8 cellular contexts compared by ENCODE assay signal in the genomic region with DNA sequence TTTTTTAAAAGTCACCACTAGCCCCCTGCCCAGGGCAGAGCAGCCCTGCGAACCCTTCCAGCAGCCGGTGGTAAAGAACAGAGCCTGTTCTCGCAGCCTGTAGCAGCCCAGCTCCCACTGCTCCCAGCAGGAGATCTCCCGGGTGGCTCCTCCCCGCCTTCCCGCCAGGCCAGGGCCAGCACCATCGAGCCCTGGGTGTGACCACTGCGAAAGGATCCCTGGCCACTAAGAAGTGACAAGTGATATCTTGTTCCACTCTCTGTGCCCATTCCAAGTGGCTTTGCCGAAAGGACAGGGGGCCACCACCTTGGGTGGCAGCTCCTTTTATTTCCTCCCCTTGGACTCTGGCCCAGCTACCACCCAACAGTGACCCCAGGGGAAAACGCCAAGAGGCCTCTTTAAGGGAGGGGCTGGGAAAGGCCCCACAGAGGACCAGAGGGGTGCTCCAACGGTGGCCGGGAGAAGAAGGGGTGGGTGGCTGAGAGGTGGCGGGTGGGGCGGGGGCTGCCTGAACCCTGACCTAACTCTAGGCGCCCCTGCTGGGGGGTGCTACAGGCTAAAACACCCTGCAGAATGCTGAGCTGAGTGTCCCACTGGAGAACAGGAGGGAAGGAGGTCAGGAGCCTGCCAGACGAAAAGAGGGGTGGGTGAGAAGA. TPM values are rescaled to one million over a fixed set of nuclear protein-coding genes. Genes with fewer than 3 reads are reported as not detected.
DNase-seq lines count a peak whose midpoint lies in the region; ATAC-seq and TF ChIP-seq lines count a peak whose summit lies in the region.

No MANE protein-coding gene starts in this region.

- H3K4me3 Mint-ChIP-seq in dendritic cell treated with granulocyte-macrophage colony-stimulating factor and Interleukin-4, amounts not matched to agents 40 ng/mL and 50 ng/mL, for 4 days, result peak overlapping the region; percentile 86

- no peaks in the 10 kb centered on the region for H3K9me3 Mint-ChIP-seq in dendritic cell treated with granulocyte-macrophage colony-stimulating factor and Interleukin-4, amounts not matched to agents 40 ng/mL and 50 ng/mL, for 4 days

- H3K9me3 ChIP-seq in MG63, result no peaks in the 10 kb centered on the region
- no peaks in the 10 kb centered on the region for H3K9me3 ChIP-seq in mucosa of descending colon

- peaks cover 59% of the 10 kb centered on the region for H3K4me1 Mint-ChIP-seq in dendritic cell treated with granulocyte-macrophage colony-stimulating factor and Interleukin-4, amounts not matched to agents 40 ng/mL and 50 ng/mL, for 4 days (ENCODE audit: low read depth)

- no peak for DNase-seq in AG04449 (ENCODE audit: low read depth, low spot score)
- DNase-seq in MG63, result peak; percentile 76
- peak; percentile 53 to 63 (median 61) for DNase-seq in mucosa of descending colon
- DNase-seq in stimulated activated CD4-positive, alpha-beta T cell treated with anti-CD3 and anti-CD28 coated beads, Interleukin-4, amount 100 ng/mL, for 4 hours, result no peak
- no peak for DNase-seq in NCI-H2081 treated with DMSO at 0.1 percent for 48 hours (lab: John Stamatoyannopoulos, UW)

- CTCF ChIA-PET in AG04449 (lab: Yijun Ruan, JAX), result interaction anchor here (0.8 to 4.3 kb wide), 6 partner anchors 24 to 190 kb away, joined by 3 to 30 read pairs (median 4); no protein-coding TSS in a partner anchor

- intact Hi-C loops in dendritic cell treated with granulocyte-macrophage colony-stimulating factor and Interleukin-4, amounts not matched to agents 40 ng/mL and 50 ng/mL, for 4 days (cut with micrococcal nuclease), result loop anchor here (5.0 kb wide), 1 partner anchor 46 kb away; no protein-coding TSS in a partner anchor
- intact Hi-C loops in mucosa of descending colon (cut with DNase I, micrococcal nuclease), result loop anchor here in 1 of 2 donors (5.0 kb wide), 1 partner anchor 41 kb away; no protein-coding TSS in a partner anchor

- H3K4me1 ChIP-seq in mucosa of descending colon (ENCODE audit: low read depth), result peaks cover 19% of the 10 kb centered on the region

- TF ChIP-seq CTCF in AG04449 (IDR thresholded peaks at IDR 0.05; ENCODE audit: insufficient read depth, low read length, missing control alignments) (no peak), mucosa of descending colon (IDR thresholded peaks at IDR 0.05) (no peak)

- H3K36me3 ChIP-seq in MG63 (peaks cover 12% of the 10 kb centered on the region), mucosa of descending colon (ENCODE audit: low read depth) (no peaks in the 10 kb centered on the region)

- peak overlapping the region; percentile 79 for H3K27ac Mint-ChIP-seq in dendritic cell treated with granulocyte-macrophage colony-stimulating factor and Interleukin-4, amounts not matched to agents 40 ng/mL and 50 ng/mL, for 4 days

- peaks cover 28% of the 10 kb centered on the region for H3K36me3 Mint-ChIP-seq in dendritic cell treated with granulocyte-macrophage colony-stimulating factor and Interleukin-4, amounts not matched to agents 40 ng/mL and 50 ng/mL, for 4 days (ENCODE audit: low read depth)

- peaks cover 13% of the 10 kb centered on the region for H3K27me3 Mint-ChIP-seq in dendritic cell treated with granulocyte-macrophage colony-stimulating factor and Interleukin-4, amounts not matched to agents 40 ng/mL and 50 ng/mL, for 4 days

- POLR2A ChIA-PET in AG04449 (lab: Yijun Ruan, JAX), result interaction anchor here (1.5 kb wide), 1 partner anchor 41 kb away, joined by 8 read pairs; no protein-coding TSS in a partner anchor

- H3K27me3 ChIP-seq in MG63, result no peaks in the 10 kb centered on the region

- ATAC-seq in mucosa of descending colon (peak; percentile 45), GM21381 (IDR thresholded peaks at IDR 0.05; ENCODE audit: unreplicated experiment) (no peak), HG03135 (IDR thresholded peaks at IDR 0.05; ENCODE audit: unreplicated experiment) (no peak)

- H3K4me3 ChIP-seq in AG04449 (ENCODE audit: low read depth, low read length) (peak overlapping the region; percentile 75), MG63 (peak overlapping the region; percentile 87), mucosa of descending colon (no peak overlapping the region)

RNA-seq across cellular contexts. Expression of a gene that starts 1.6 kb away (rescaled TPM):
- total RNA-seq in MG63 (2014; rRNA removed; shearing (Covaris generic); ENCODE audit: low replicate concordance), result 13.4 and 22.4 TPM in 2 replicates
- total RNA-seq in mucosa of descending colon, result 10 to 100 TPM; 15.9 to 81.3 (median 22.1) TPM

RNA-seq across cellular contexts. Expression of a gene that starts 25.2 kb away (rescaled TPM):
- total RNA-seq in MG63 (2014; rRNA removed; shearing (Covaris generic); ENCODE audit: low replicate concordance), result 62.5 and 78.4 TPM in 2 replicates
- 10 to 100 TPM; 47.4 to 54.1 (median 52.0) TPM for total RNA-seq in mucosa of descending colon

Comparison
In these comparisons a context has a peak if more than half of its experiments do, and no peak if none do; other contexts are left out.
1. DNase-seq: peak in MG63 (single experiment) and mucosa of descending colon (3 of 3); none in AG04449 (single experiment), stimulated activated CD4-positive, alpha-beta T cell treated with anti-CD3 and anti-CD28 coated beads, Interleukin-4, amount 100 ng/mL, for 4 hours (0 of 2) and NCI-H2081 treated with DMSO at 0.1 percent for 48 hours (single experiment).